ENCODE assay signal across 8 cellular contexts in the genomic region with DNA sequence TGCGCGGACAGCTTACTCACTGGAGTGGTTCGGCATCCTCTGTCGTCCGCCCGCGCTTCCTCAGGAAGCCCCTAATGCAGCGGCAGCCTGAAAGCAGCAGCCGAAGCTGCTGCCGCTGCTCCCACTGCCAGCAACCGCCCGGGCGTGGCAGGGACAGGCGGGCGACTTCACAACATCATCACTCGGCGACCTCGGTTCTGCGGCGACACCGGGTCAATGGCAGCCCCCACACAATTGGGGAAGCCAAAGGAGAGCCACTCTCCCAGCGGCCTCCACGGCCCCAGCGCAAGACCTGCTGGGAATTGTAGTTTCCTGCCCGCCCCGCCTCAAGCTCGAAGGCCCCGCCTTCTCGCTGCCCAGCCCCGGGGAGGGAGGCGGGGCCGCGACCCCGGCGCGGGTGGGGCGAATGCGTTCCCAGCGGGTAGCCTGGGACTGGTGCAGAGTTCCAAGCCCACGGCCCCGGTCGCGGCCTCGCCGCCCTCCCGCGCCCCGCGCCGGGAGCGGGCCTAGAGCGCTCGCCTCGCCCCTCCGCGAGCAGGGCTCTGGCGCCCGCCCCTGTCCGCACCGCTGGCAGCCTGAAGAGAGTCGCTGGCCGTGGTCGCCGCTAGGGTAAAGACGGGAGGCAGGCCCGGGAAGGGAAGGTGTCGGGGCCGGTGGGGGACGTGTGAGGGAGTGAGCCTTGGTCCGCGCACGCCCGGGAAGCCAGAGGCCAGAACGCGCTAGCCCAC. TPM values are rescaled to one million over a fixed set of nuclear protein-coding genes. Genes with fewer than 3 reads are reported as not detected.
DNase-seq lines count a peak whose midpoint lies in the region; ATAC-seq and TF ChIP-seq lines count a peak whose summit lies in the region.

A gene with protein sequence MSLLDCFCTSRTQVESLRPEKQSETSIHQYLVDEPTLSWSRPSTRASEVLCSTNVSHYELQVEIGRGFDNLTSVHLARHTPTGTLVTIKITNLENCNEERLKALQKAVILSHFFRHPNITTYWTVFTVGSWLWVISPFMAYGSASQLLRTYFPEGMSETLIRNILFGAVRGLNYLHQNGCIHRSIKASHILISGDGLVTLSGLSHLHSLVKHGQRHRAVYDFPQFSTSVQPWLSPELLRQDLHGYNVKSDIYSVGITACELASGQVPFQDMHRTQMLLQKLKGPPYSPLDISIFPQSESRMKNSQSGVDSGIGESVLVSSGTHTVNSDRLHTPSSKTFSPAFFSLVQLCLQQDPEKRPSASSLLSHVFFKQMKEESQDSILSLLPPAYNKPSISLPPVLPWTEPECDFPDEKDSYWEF (plus strand): TSS at position 411 of the 728 bp plus-strand sequence. CDS start 3,101 bp downstream, outside the sequence.
TRAK2 (minus strand) TSS at position 129 of the 728 bp plus-strand sequence. CDS start 30,951 bp downstream, outside the sequence.

- no peak for TF ChIP-seq EP300 in gastroesophageal sphincter (IDR thresholded peaks at IDR 0.05)

- H3K4me3 ChIP-seq in GM08714 (ENCODE audit: low read length) (peak within 1 kb of the TSS; percentile 77), NB4 (ENCODE audit: low read depth, low read length) (peak within 1 kb of the TSS; percentile 74), SK-N-MC (peak within 1 kb of the TSS; percentile 96), gastroesophageal sphincter (peak within 1 kb of the TSS; percentile 66 to 92)

- H3K9me3 Mint-ChIP-seq in HFFc6: no peaks in the 10 kb centered on the region
- no peaks in the 10 kb centered on the region for H3K9me3 Mint-ChIP-seq in activated naive CD4-positive, alpha-beta T cell treated with anti-CD3 and anti-CD28 coated beads, Interleukin-2, amount 10 ng/mL, durations not matched to agents 7 days and 5 days

- peak within 1 kb of the TSS; percentile 96 for H3K27ac Mint-ChIP-seq in HFFc6
- H3K27ac Mint-ChIP-seq in activated naive CD4-positive, alpha-beta T cell treated with anti-CD3 and anti-CD28 coated beads, Interleukin-2, amount 10 ng/mL, durations not matched to agents 7 days and 5 days: peak within 1 kb of the TSS; percentile 98

- H3K27me3 ChIP-seq in gastroesophageal sphincter: no peaks in the 10 kb centered on the region

- WGBS in gastroesophageal sphincter (ENCODE audit: low coverage in 1 of 2), 2 donors: 0% methylated on average over 2 of the region's 75 CpGs; no CpG with 5 or more reads in 1 of the 2 donors

- no peak within 1 kb of the TSS for H3K27ac ChIP-seq in SK-N-MC
- peak within 1 kb of the TSS; percentile 72 to 95 (median 92) for H3K27ac ChIP-seq in gastroesophageal sphincter

- H3K4me1 ChIP-seq in gastroesophageal sphincter: peaks cover 3 to 66% (median 9%) of the 10 kb centered on the region in 3 donors

- no peaks in the 10 kb centered on the region; the same call in 1 of the 2 replicates for H3K27me3 Mint-ChIP-seq in HFFc6 (ENCODE audit: insufficient read depth)
- no peaks in the 10 kb centered on the region for H3K27me3 Mint-ChIP-seq in activated naive CD4-positive, alpha-beta T cell treated with anti-CD3 and anti-CD28 coated beads, Interleukin-2, amount 10 ng/mL, durations not matched to agents 7 days and 5 days

- H3K4me3 Mint-ChIP-seq in HFFc6: peak within 1 kb of the TSS; percentile 99
- H3K4me3 Mint-ChIP-seq in activated naive CD4-positive, alpha-beta T cell treated with anti-CD3 and anti-CD28 coated beads, Interleukin-2, amount 10 ng/mL, durations not matched to agents 7 days and 5 days: peak within 1 kb of the TSS; percentile 94

- CTCF ChIA-PET in activated naive CD4-positive, alpha-beta T cell treated with anti-CD3 and anti-CD28 coated beads, Interleukin-2, amount 10 ng/mL, durations not matched to agents 7 days and 5 days (lab: Charles Lee): interaction anchor here (0.5 to 1.2 kb wide), 3 partner anchors 18 to 195 kb away, joined by 3 read pairs; no protein-coding TSS in a partner anchor

- peaks cover 18% of the 10 kb centered on the region for H3K36me3 Mint-ChIP-seq in HFFc6 (ENCODE audit: low read depth)
- H3K36me3 Mint-ChIP-seq in activated naive CD4-positive, alpha-beta T cell treated with anti-CD3 and anti-CD28 coated beads, Interleukin-2, amount 10 ng/mL, durations not matched to agents 7 days and 5 days: peaks cover 32% of the 10 kb centered on the region

- peak within 1 kb of the TSS; percentile 84 for H3K9ac ChIP-seq in SK-N-MC (ENCODE audit: insufficient read length)

- peaks cover 55% of the 10 kb centered on the region for H3K4me1 Mint-ChIP-seq in HFFc6 (ENCODE audit: low read depth)
- peaks cover 55% of the 10 kb centered on the region for H3K4me1 Mint-ChIP-seq in activated naive CD4-positive, alpha-beta T cell treated with anti-CD3 and anti-CD28 coated beads, Interleukin-2, amount 10 ng/mL, durations not matched to agents 7 days and 5 days

- peak; percentile 99 for ATAC-seq in gastroesophageal sphincter

- H3K36me3 ChIP-seq in SK-N-MC (ENCODE audit: insufficient read depth, low read length) (no peaks in the 10 kb centered on the region), gastroesophageal sphincter (peaks cover 0 to 17% of the 10 kb centered on the region in 2 donors)

- TF ChIP-seq POLR2A in NB4 (IDR thresholded peaks at IDR 0.05; ENCODE audit: extremely low read depth, insufficient read length) (peak; percentile 69), gastroesophageal sphincter (IDR thresholded peaks at IDR 0.05) (peak; percentile 65 to 74)

- peak; percentile 66 for TF ChIP-seq CTCF in HFFc6 (IDR thresholded peaks at IDR 0.05)
- no peak for TF ChIP-seq CTCF in NB4 (IDR thresholded peaks at IDR 0.05; ENCODE audit: low read depth, low read length)
- peak in 3 of 4 experiments; percentile 58 to 60 (median 59) for TF ChIP-seq CTCF in gastroesophageal sphincter (IDR thresholded peaks at IDR 0.05)

- DNase-seq in HFFc6 (peak; percentile 96), NB4 (ENCODE audit: low read depth) (peak; percentile 99), SK-N-MC (ENCODE audit: low read depth, low spot score) (peak; percentile 32), non-pigmented ciliary epithelial cell (ENCODE audit: low read depth) (peak; percentile 57), superior temporal gyrus (ENCODE audit: extremely low spot score) (peak; percentile 97)
- DNase-seq in activated naive CD4-positive, alpha-beta T cell treated with anti-CD3 and anti-CD28 coated beads, Interleukin-2, amount 10 ng/mL, durations not matched to agents 7 days and 5 days: peak; percentile 98

- H3K9me3 ChIP-seq in SK-N-MC (ENCODE audit: low read depth, low read length) (no peaks in the 10 kb centered on the region), gastroesophageal sphincter (no peaks in the 10 kb centered on the region)

RNA-seq across cellular contexts. Expression of the first gene that starts in this region (rescaled TPM):
- 10 to 100 TPM; 37.7 to 51.0 (median 43.5) TPM for total RNA-seq in HFFc6 (2021; fragmentation: NEBNext Ultra II Directional; extraction: Animal tissue kit (Norgen Biotek cat#: 25700))
- 10 to 100 TPM in 3 of 4 donors, 1 to 10 TPM in 1; 9.3 to 34.9 (median 13.0) TPM for total RNA-seq in gastroesophageal sphincter

RNA-seq across cellular contexts. Expression of gene TRAK2, which starts in this region (rescaled TPM):
- 10 to 100 TPM; 43.2 to 55.8 (median 54.0) TPM for total RNA-seq in HFFc6 (2021; fragmentation: NEBNext Ultra II Directional; extraction: Animal tissue kit (Norgen Biotek cat#: 25700))
- 100 to 1,000 TPM in 2 of 4 donors, 10 to 100 TPM in 2; 64.8 to 129 (median 105) TPM for total RNA-seq in gastroesophageal sphincter

Comparison
In these comparisons a context has a peak if more than half of its experiments do, and no peak if none do; other contexts are left out.
1. DNase-seq: peak in every context shown above with its lines; median percentile 99 in NB4; 98 in activated naive CD4-positive, alpha-beta T cell treated with anti-CD3 and anti-CD28 coated beads, Interleukin-2, amount 10 ng/mL, durations not matched to agents 7 days and 5 days; 97 in superior temporal gyrus; 96 in HFFc6; 57 in non-pigmented ciliary epithelial cell; 32 in SK-N-MC.